ENCODE assay signal across 22 cellular contexts in the genomic region with DNA sequence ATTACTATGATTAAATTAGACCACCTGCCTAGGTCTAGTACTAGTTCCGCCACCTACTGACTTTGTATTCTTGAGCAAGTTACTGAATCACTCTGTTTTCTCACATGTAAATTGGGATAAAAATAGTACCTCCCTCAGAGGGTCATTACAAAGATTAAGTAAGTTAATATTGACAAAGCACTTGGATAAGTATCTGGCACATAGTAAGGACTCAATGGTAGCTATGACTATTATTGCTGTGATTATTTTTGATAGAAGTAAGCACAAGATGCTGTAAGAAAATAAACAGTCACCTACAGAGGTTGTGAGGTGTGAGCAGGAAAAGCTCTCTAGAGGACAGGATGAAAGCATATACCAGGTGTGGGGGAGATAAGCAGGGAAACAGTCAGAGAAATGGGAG.
"Had no signal": no experiment of that assay in that cellular context is flagged by ENCODE, and none has a peak within 500 bp of the region (broad histone marks: within the 10 kb centered on the region; RNA-seq: fewer than 3 reads in every experiment).

No MANE protein-coding gene starts in this region.

- DNase-seq: activated CD4-positive, alpha-beta T cell treated with anti-CD3 and anti-CD28 coated beads for 48 hours; activated CD4-positive, alpha-beta T cell treated with anti-CD3 and anti-CD28 coated beads, Interleukin-2, amount 50 U/mL, for 4 hours; activated CD4-positive, CD25-positive, alpha-beta regulatory T cell treated with anti-CD3 and anti-CD28 coated beads, Interleukin-2, amount 50 U/mL, for 72 hours; activated CD8-positive, alpha-beta memory T cell treated with anti-CD3 and anti-CD28 coated beads, Interleukin-2, amount 10 ng/mL, durations not matched to agents 7 days and 5 days; activated effector memory CD4-positive, alpha-beta T cell treated with Interleukin-2 at 50 U/mL for 16 hours; activated naive CD4-positive, alpha-beta T cell; activated T-cell treated with anti-CD3 and anti-CD28 coated beads, Interleukin-2, amount 50 U/mL, for 24 hours; aorta; central memory CD4-positive, alpha-beta T cell; MG63; MV-4-11; NCI-H1092 treated with DMSO at 0.1 percent for 48 hours; NCI-H1436 treated with DMSO at 0.1 percent for 48 hours; NCI-H187; NCI-H2081; NCI-H510A treated with DMSO at 0.1 percent for 48 hours; NCI-H69; SHP77; SW 1271 had no signal

- FAIRE-seq: RCC 7860 had no signal

- H3K27me3 ChIP-seq: breast epithelium, MG63, SJSA1 had no signal

- H3K4me1 ChIP-seq: breast epithelium had no signal

- H3K9me3 ChIP-seq: breast epithelium, MG63, SJSA1 had no signal

- H3K27ac ChIP-seq: breast epithelium, SJSA1 had no signal

- H3K4me3 ChIP-seq: breast epithelium, MG63, SJSA1 had no signal

- H3K36me3 ChIP-seq: breast epithelium, MG63, SJSA1 had no signal
